In the genomic region with DNA sequence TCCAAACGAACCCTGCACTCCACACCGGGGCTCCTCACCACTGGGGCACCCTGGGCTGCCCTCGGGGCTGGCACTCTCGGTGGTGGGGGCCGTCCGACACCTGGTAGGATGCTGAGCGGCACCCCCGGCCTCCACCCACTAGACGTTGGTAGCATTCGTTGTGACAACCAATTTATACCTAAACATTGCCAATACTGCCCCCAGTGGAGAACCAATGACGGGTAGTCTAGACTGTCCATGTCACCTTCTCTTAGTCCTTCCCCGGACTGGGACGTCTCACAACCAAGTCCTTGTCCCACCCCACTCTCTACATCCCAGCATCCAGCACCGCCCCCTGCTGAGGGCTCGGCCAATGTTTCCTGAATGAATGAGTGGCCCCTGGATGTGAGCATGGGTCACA, we compare ENCODE assay signal across 7 cellular contexts.
DNase-seq lines count a peak whose midpoint lies in the region; ATAC-seq and TF ChIP-seq lines count a peak whose summit lies in the region.
"Not testable (repeated sequence)": the region's sequence is repeated elsewhere in the genome, so short reads cannot be mapped to it uniquely, and the experiment has no call there.

No MANE protein-coding gene starts in this region.

- H3K4me3 Mint-ChIP-seq in stimulated activated naive CD8-positive, alpha-beta T cell treated with anti-CD3 and anti-CD28 coated beads, Interleukin-15, amount 100 ng/mL, for 72 hours = not testable (repeated sequence)

- H3K27ac Mint-ChIP-seq in stimulated activated naive CD8-positive, alpha-beta T cell treated with anti-CD3 and anti-CD28 coated beads, Interleukin-15, amount 100 ng/mL, for 72 hours = peak overlapping the region in 1 of 2 donors; percentile 48

- WGBS in right cardiac atrium = 86% methylated on average over 13 of the region's 15 CpGs

- not testable (repeated sequence) for TF ChIP-seq CTCF in RWPE2 (IDR thresholded peaks at IDR 0.05; ENCODE audit: poor library complexity, severe bottlenecking); lower lobe of right lung (IDR thresholded peaks at IDR 0.05)
- TF ChIP-seq CTCF in brain microvascular endothelial cell (IDR thresholded peaks at IDR 0.05; ENCODE audit: low read depth, low read length, missing control alignments) = peak; percentile 9

- H3K4me1 ChIP-seq in RWPE2 (ENCODE audit: insufficient read depth, poor library complexity, severe bottlenecking); right cardiac atrium (ENCODE audit: control insufficient read depth, insufficient read depth, low read length); lower lobe of right lung: not testable (repeated sequence)

- H3K9me3 ChIP-seq in RWPE2 (ENCODE audit: severe bottlenecking); right cardiac atrium (ENCODE audit: control insufficient read depth, low read length); lower lobe of right lung: not testable (repeated sequence)

- DNase-seq in RWPE2 (ENCODE audit: low spot score) (peak; percentile 71), right cardiac atrium (peak in 2 of 3 donors; percentile 31 to 49), lower lobe of right lung (peak; percentile 48)
- not testable (repeated sequence) for DNase-seq in brain microvascular endothelial cell; stimulated activated naive CD8-positive, alpha-beta T cell treated with anti-CD3 and anti-CD28 coated beads, Interleukin-15, amount 100 ng/mL, for 72 hours

- intact Hi-C loops in right cardiac atrium (cut with DNase I); lower lobe of right lung (cut with DNase I): not testable (repeated sequence)

- not testable (repeated sequence) for H3K4me1 Mint-ChIP-seq in stimulated activated naive CD8-positive, alpha-beta T cell treated with anti-CD3 and anti-CD28 coated beads, Interleukin-15, amount 100 ng/mL, for 72 hours

- H3K4me3 ChIP-seq in RWPE2 (ENCODE audit: severe bottlenecking); brain microvascular endothelial cell (ENCODE audit: low read depth, low read length); right cardiac atrium (ENCODE audit: low read length); lower lobe of right lung: not testable (repeated sequence)

- in situ Hi-C loops in brain microvascular endothelial cell (cut with HindIII; ENCODE audit: low pct_ligation_motif_present, low sequenced_read_pairs) = not testable (repeated sequence)

- not testable (repeated sequence) for H3K27ac ChIP-seq in RWPE2 (ENCODE audit: poor library complexity, severe bottlenecking); brain microvascular endothelial cell; right cardiac atrium (ENCODE audit: low read length); lower lobe of right lung

- peak; percentile 55 for ATAC-seq in GM18868 (IDR thresholded peaks at IDR 0.05; ENCODE audit: unreplicated experiment)
- ATAC-seq in HG02852 (IDR thresholded peaks at IDR 0.05; ENCODE audit: unreplicated experiment) = peak; percentile 59
- ATAC-seq in RWPE2 (ENCODE audit: low read depth) = not testable (repeated sequence)
- peak in 1 of 2 donors; percentile 41 for ATAC-seq in right cardiac atrium
- ATAC-seq in lower lobe of right lung = peak; percentile 39 to 68
- peak; percentile 50 for ATAC-seq in stimulated activated naive CD8-positive, alpha-beta T cell treated with anti-CD3 and anti-CD28 coated beads, Interleukin-15, amount 100 ng/mL, for 72 hours

- not testable (repeated sequence) for H3K36me3 ChIP-seq in RWPE2 (ENCODE audit: low read depth); brain microvascular endothelial cell (replicated peaks); lower lobe of right lung

- H3K27me3 ChIP-seq in RWPE2 (ENCODE audit: insufficient read depth, poor library complexity, severe bottlenecking); brain microvascular endothelial cell (replicated peaks); right cardiac atrium (ENCODE audit: control insufficient read depth, insufficient read depth); lower lobe of right lung (ENCODE audit: low read depth): not testable (repeated sequence)

- H3K27me3 Mint-ChIP-seq in stimulated activated naive CD8-positive, alpha-beta T cell treated with anti-CD3 and anti-CD28 coated beads, Interleukin-15, amount 100 ng/mL, for 72 hours = not testable (repeated sequence)

- not testable (repeated sequence) for H3K9me3 Mint-ChIP-seq in stimulated activated naive CD8-positive, alpha-beta T cell treated with anti-CD3 and anti-CD28 coated beads, Interleukin-15, amount 100 ng/mL, for 72 hours
